ENCODE assay signal across 9 cellular contexts in genomic region chr19:5891938-5892771, GRCh38. TPM values are rescaled to one million over a fixed set of nuclear protein-coding genes. Genes with fewer than 3 reads are reported as not detected.
DNase-seq lines count a peak whose midpoint lies in the region; ATAC-seq and TF ChIP-seq lines count a peak whose summit lies in the region.
"Had no signal": no experiment of that assay in that cellular context is flagged by ENCODE, and none has a peak within 500 bp of the region (broad histone marks: within the 10 kb centered on the region; RNA-seq: fewer than 3 reads in every experiment).

No MANE protein-coding gene starts in this region.

- TF ChIP-seq CTCF in GM23338 (conservative IDR thresholded peaks at IDR 0.05; ENCODE audit: low read depth in 2 of 2) (peak; percentile 70 to 88), left ventricle myocardium inferior (IDR thresholded peaks at IDR 0.05; ENCODE audit: borderline replicate concordance) (peak; percentile 72)

- H3K9me3 Mint-ChIP-seq in GM23338, result no peaks in the 10 kb centered on the region
- no peaks in the 10 kb centered on the region for H3K9me3 Mint-ChIP-seq in activated CD8-positive, alpha-beta T cell treated with anti-CD3 and anti-CD28 coated beads, Interleukin-2, amount 10 ng/mL, durations not matched to agents 7 days and 5 days (ENCODE audit: insufficient read depth)
- H3K9me3 Mint-ChIP-seq: IgD-negative memory B cell had no signal

- H3F3A ChIP-seq in GM23338 (replicated peaks; ENCODE audit: low read depth), result no peaks in the 10 kb centered on the region

- peaks cover 42% of the 10 kb centered on the region for H3K36me3 ChIP-seq in BLaER1
- H3K36me3 ChIP-seq in GM23338 (ENCODE audit: insufficient read depth), result no peaks in the 10 kb centered on the region
- H3K36me3 ChIP-seq in left ventricle myocardium inferior, result peaks cover 26% of the 10 kb centered on the region

- peaks cover 5% of the 10 kb centered on the region for H3K36me3 Mint-ChIP-seq in GM23338 (ENCODE audit: low read depth)
- peaks cover 3% of the 10 kb centered on the region for H3K36me3 Mint-ChIP-seq in activated CD8-positive, alpha-beta T cell treated with anti-CD3 and anti-CD28 coated beads, Interleukin-2, amount 10 ng/mL, durations not matched to agents 7 days and 5 days (ENCODE audit: low read depth)

- H4K20me1 ChIP-seq in BLaER1 (peaks cover 53% of the 10 kb centered on the region), GM23338 (replicated peaks; ENCODE audit: insufficient read depth) (no peaks in the 10 kb centered on the region; the same call in 1 of the 2 replicates)

- H2AFZ ChIP-seq in GM23338, result no peak overlapping the region

- no peaks in the 10 kb centered on the region for H3K9me3 ChIP-seq in BLaER1
- H3K9me3 ChIP-seq in left ventricle myocardium inferior (replicated peaks), result no peaks in the 10 kb centered on the region

- peaks cover 25% of the 10 kb centered on the region for H3K4me1 ChIP-seq in BLaER1
- peaks cover 4% of the 10 kb centered on the region; the same call in 1 of the 2 replicates for H3K4me1 ChIP-seq in GM23338 (ENCODE audit: insufficient read depth)
- peaks cover 44% of the 10 kb centered on the region for H3K4me1 ChIP-seq in left ventricle myocardium inferior

- H3K4me3 ChIP-seq in BLaER1 (no peak overlapping the region), GM23338 (peak overlapping the region; percentile 28; the same call in 1 of the 2 replicates), left ventricle myocardium inferior (no peak overlapping the region)

- ATAC-seq in GM23338, result peak; percentile 66
- peak; percentile 50 for ATAC-seq in activated CD8-positive, alpha-beta T cell treated with anti-CD3 and anti-CD28 coated beads, Interleukin-2, amount 10 ng/mL, durations not matched to agents 7 days and 5 days
- no peak for ATAC-seq in GM19463 (IDR thresholded peaks at IDR 0.05; ENCODE audit: unreplicated experiment)

- 0 out of 2 replicates have a peak overlapping the region, but pooled peaks have one; percentile 4 for H3K9ac ChIP-seq in BLaER1

- no peaks in the 10 kb centered on the region; the same call in 1 of the 3 replicates for H3K4me1 Mint-ChIP-seq in GM23338
- no peaks in the 10 kb centered on the region for H3K4me1 Mint-ChIP-seq in activated CD8-positive, alpha-beta T cell treated with anti-CD3 and anti-CD28 coated beads, Interleukin-2, amount 10 ng/mL, durations not matched to agents 7 days and 5 days (ENCODE audit: low read depth)
- H3K4me1 Mint-ChIP-seq: IgD-negative memory B cell had no signal

- peaks cover 8% of the 10 kb centered on the region for H3K27me3 Mint-ChIP-seq in GM23338 (ENCODE audit: insufficient read depth, low read depth, poor library complexity)
- no peaks in the 10 kb centered on the region for H3K27me3 Mint-ChIP-seq in activated CD8-positive, alpha-beta T cell treated with anti-CD3 and anti-CD28 coated beads, Interleukin-2, amount 10 ng/mL, durations not matched to agents 7 days and 5 days (ENCODE audit: low read depth)
- H3K27me3 Mint-ChIP-seq: IgD-negative memory B cell had no signal

- no peak overlapping the region for H3K27ac Mint-ChIP-seq in GM23338
- no peak overlapping the region for H3K27ac Mint-ChIP-seq in activated CD8-positive, alpha-beta T cell treated with anti-CD3 and anti-CD28 coated beads, Interleukin-2, amount 10 ng/mL, durations not matched to agents 7 days and 5 days

- no peaks in the 10 kb centered on the region for H3K79me2 ChIP-seq in GM23338 (replicated peaks; ENCODE audit: insufficient read depth)

- POLR2A ChIA-PET in activated CD8-positive, alpha-beta T cell treated with anti-CD3 and anti-CD28 coated beads, Interleukin-2, amount 10 ng/mL, durations not matched to agents 7 days and 5 days (lab: Charles Lee), result interaction anchor here (1.9 kb wide), 1 partner anchor 10 kb away, joined by 8 read pairs; the partner anchor contains the start of gene NDUFA11

- DNase-seq in GM23338 (ENCODE audit: low spot score), result peak; percentile 66
- no peak for DNase-seq in activated CD8-positive, alpha-beta T cell treated with anti-CD3 and anti-CD28 coated beads, Interleukin-2, amount 10 ng/mL, durations not matched to agents 7 days and 5 days
- DNase-seq in left ventricle myocardium inferior, result no peak
- DNase-seq in stimulated activated CD8-positive, alpha-beta memory T cell treated with anti-CD3 and anti-CD28 coated beads, Interleukin-4, amount 100 ng/mL, for 48 hours, result peak; percentile 45
- no peak for DNase-seq in NCI-H345 (lab: John Stamatoyannopoulos, UW)
- no peak for DNase-seq in NCI-H2196 (lab: John Stamatoyannopoulos, UW; ENCODE audit: unreplicated experiment)

- H3K9me2 ChIP-seq in GM23338 (ENCODE audit: insufficient read depth), result no peaks in the 10 kb centered on the region

- intact Hi-C loops in left ventricle myocardium inferior (cut with micrococcal nuclease), result no loop called here

- H3K4me2 ChIP-seq in BLaER1 (no peak overlapping the region), GM23338 (peak overlapping the region; percentile 51)

- no peaks in the 10 kb centered on the region for H3K27me3 ChIP-seq in BLaER1
- no peaks in the 10 kb centered on the region for H3K27me3 ChIP-seq in GM23338 (ENCODE audit: insufficient read depth)
- peaks cover 28% of the 10 kb centered on the region for H3K27me3 ChIP-seq in left ventricle myocardium inferior (ENCODE audit: low read depth)

- no peak overlapping the region for H3K4me3 Mint-ChIP-seq in GM23338
- H3K4me3 Mint-ChIP-seq in activated CD8-positive, alpha-beta T cell treated with anti-CD3 and anti-CD28 coated beads, Interleukin-2, amount 10 ng/mL, durations not matched to agents 7 days and 5 days, result no peak overlapping the region

- CTCF ChIA-PET in activated CD8-positive, alpha-beta T cell treated with anti-CD3 and anti-CD28 coated beads, Interleukin-2, amount 10 ng/mL, durations not matched to agents 7 days and 5 days (lab: Charles Lee), result interaction anchor here (1.8 to 2.8 kb wide), 3 partner anchors 11 to 98 kb away, joined by 3 to 19 read pairs (median 5); partner anchors contain the start of genes NDUFA11 and NRTN

- no peak overlapping the region for H3K27ac ChIP-seq in BLaER1
- H3K27ac ChIP-seq in GM23338 (ENCODE audit: low read depth), result no peak overlapping the region
- no peak overlapping the region for H3K27ac ChIP-seq in left ventricle myocardium inferior (replicated peaks)

TF ChIP-seq in GM23338, 12 proteins besides CTCF, POLR2A, EP300 and RAD21:
- TF ChIP-seq POLR2AphosphoS5 (IDR thresholded peaks at IDR 0.05; ENCODE audit: low read depth), result peak; percentile 62
- TF ChIP-seq CREB1 (CRISPR knock-in tag; IDR thresholded peaks at IDR 0.05; ENCODE audit: low read depth), result no peak

RNA-seq across cellular contexts. Expression of gene NDUFA11, which starts 11.4 kb away (rescaled TPM):
- 171 and 187 TPM in 2 replicates for total RNA-seq in GM23338 (2014; rRNA removed; shearing (Covaris generic))
- 523 and 558 TPM in 2 replicates for polyA plus RNA-seq in GM23338 (2016; fragmentation: Nextera tagmentation; extraction: Ambion mirVana)
- total RNA-seq in activated CD8-positive, alpha-beta T cell treated with anti-CD3 and anti-CD28 coated beads, Interleukin-2, amount 10 ng/mL, durations not matched to agents 7 days and 5 days, result 100 to 1,000 TPM; 225 to 228 TPM
- 590 TPM for total RNA-seq in left ventricle myocardium inferior

RNA-seq across cellular contexts. Expression of gene VMAC, which starts 12.5 kb away (rescaled TPM):
- 3.2 and 3.7 TPM in 2 replicates for total RNA-seq in GM23338 (2014; rRNA removed; shearing (Covaris generic))
- 0.79 and 0.89 TPM in 2 replicates for polyA plus RNA-seq in GM23338 (2016; fragmentation: Nextera tagmentation; extraction: Ambion mirVana)
- total RNA-seq in activated CD8-positive, alpha-beta T cell treated with anti-CD3 and anti-CD28 coated beads, Interleukin-2, amount 10 ng/mL, durations not matched to agents 7 days and 5 days, result 1 to 10 TPM; 6.2 to 6.8 TPM
- total RNA-seq in left ventricle myocardium inferior, result 2.5 TPM

RNA-seq across cellular contexts. Expression of gene FUT5, which starts 21.8 kb away (rescaled TPM):
- total RNA-seq in GM23338 (2014; rRNA removed; shearing (Covaris generic)), result not detected in 2 replicates
- polyA plus RNA-seq in GM23338 (2016; fragmentation: Nextera tagmentation; extraction: Ambion mirVana), result 0.10 TPM in 1 of 2 replicates, not detected in the other
- not detected for total RNA-seq in activated CD8-positive, alpha-beta T cell treated with anti-CD3 and anti-CD28 coated beads, Interleukin-2, amount 10 ng/mL, durations not matched to agents 7 days and 5 days
- not detected for total RNA-seq in left ventricle myocardium inferior
- polyA plus RNA-seq: IgD-negative memory B cell had no signal

RNA-seq across cellular contexts. Expression of gene CAPS, which starts 21.9 kb away (rescaled TPM):
- 0.74 and 3.2 TPM in 2 replicates for total RNA-seq in GM23338 (2014; rRNA removed; shearing (Covaris generic))
- 1.5 and 2.5 TPM in 2 replicates for polyA plus RNA-seq in GM23338 (2016; fragmentation: Nextera tagmentation; extraction: Ambion mirVana)
- total RNA-seq in activated CD8-positive, alpha-beta T cell treated with anti-CD3 and anti-CD28 coated beads, Interleukin-2, amount 10 ng/mL, durations not matched to agents 7 days and 5 days, result 10 to 100 TPM; 11.4 to 12.0 TPM
- 6.1 TPM for total RNA-seq in left ventricle myocardium inferior

RNA-seq across cellular contexts. Expression of gene FUT3, which starts 40.9 kb away (rescaled TPM):
- total RNA-seq in GM23338 (2014; rRNA removed; shearing (Covaris generic)), result not detected in 2 replicates
- 0.45 TPM in 1 of 2 replicates, not detected in the other for polyA plus RNA-seq in GM23338 (2016; fragmentation: Nextera tagmentation; extraction: Ambion mirVana)
- not detected for total RNA-seq in activated CD8-positive, alpha-beta T cell treated with anti-CD3 and anti-CD28 coated beads, Interleukin-2, amount 10 ng/mL, durations not matched to agents 7 days and 5 days
- total RNA-seq in left ventricle myocardium inferior, result not detected
- polyA plus RNA-seq: IgD-negative memory B cell had no signal

Comparison
In these comparisons a context has a peak if more than half of its experiments do, and no peak if none do; other contexts are left out.
1. DNase-seq: peak in GM23338 (single experiment) and stimulated activated CD8-positive, alpha-beta memory T cell treated with anti-CD3 and anti-CD28 coated beads, Interleukin-4, amount 100 ng/mL, for 48 hours (single experiment); none in activated CD8-positive, alpha-beta T cell treated with anti-CD3 and anti-CD28 coated beads, Interleukin-2, amount 10 ng/mL, durations not matched to agents 7 days and 5 days (single experiment), left ventricle myocardium inferior (single experiment), NCI-H345 (single experiment) and NCI-H2196 (single experiment).